Comparison of ENCODE assay signal across 1 cellular context in the genomic region with DNA sequence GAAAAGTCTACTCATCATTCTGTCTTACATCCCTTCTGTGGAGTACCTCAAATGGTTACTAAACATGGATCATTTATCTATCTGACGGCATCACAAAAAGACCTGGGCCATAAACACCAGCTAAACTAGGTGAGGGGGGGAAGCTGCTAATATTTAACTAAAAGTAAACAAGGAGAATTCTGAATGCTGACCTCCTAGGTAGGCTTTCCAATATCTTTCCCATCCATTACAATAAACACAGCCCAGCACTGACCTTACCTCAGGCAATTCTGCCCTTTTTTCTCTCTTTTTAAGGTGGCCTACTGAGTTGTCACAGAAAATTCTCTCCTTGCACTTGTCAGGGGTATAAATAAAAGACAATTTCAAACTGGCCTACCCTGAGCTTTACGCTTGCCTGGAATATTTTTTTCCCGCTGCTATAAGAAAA.
TF ChIP-seq lines count a peak whose summit lies in the region.

No MANE protein-coding gene starts in this region.

TF ChIP-seq in HepG2, 621 proteins besides CTCF, POLR2A, EP300 and RAD21 (continued from another document and continues in another):
- TF ChIP-seq, protein P1, sequence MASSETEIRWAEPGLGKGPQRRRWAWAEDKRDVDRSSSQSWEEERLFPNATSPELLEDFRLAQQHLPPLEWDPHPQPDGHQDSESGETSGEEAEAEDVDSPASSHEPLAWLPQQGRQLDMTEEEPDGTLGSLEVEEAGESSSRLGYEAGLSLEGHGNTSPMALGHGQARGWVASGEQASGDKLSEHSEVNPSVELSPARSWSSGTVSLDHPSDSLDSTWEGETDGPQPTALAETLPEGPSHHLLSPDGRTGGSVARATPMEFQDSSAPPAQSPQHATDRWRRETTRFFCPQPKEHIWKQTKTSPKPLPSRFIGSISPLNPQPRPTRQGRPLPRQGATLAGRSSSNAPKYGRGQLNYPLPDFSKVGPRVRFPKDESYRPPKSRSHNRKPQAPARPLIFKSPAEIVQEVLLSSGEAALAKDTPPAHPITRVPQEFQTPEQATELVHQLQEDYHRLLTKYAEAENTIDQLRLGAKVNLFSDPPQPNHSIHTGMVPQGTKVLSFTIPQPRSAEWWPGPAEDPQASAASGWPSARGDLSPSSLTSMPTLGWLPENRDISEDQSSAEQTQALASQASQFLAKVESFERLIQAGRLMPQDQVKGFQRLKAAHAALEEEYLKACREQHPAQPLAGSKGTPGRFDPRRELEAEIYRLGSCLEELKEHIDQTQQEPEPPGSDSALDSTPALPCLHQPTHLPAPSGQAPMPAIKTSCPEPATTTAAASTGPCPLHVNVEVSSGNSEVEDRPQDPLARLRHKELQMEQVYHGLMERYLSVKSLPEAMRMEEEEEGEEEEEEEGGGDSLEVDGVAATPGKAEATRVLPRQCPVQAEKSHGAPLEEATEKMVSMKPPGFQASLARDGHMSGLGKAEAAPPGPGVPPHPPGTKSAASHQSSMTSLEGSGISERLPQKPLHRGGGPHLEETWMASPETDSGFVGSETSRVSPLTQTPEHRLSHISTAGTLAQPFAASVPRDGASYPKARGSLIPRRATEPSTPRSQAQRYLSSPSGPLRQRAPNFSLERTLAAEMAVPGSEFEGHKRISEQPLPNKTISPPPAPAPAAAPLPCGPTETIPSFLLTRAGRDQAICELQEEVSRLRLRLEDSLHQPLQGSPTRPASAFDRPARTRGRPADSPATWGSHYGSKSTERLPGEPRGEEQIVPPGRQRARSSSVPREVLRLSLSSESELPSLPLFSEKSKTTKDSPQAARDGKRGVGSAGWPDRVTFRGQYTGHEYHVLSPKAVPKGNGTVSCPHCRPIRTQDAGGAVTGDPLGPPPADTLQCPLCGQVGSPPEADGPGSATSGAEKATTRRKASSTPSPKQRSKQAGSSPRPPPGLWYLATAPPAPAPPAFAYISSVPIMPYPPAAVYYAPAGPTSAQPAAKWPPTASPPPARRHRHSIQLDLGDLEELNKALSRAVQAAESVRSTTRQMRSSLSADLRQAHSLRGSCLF (CRISPR knock-in tag; IDR thresholded peaks at IDR 0.05; ENCODE audit: borderline replicate concordance): no peak
- TF ChIP-seq, protein P2, sequence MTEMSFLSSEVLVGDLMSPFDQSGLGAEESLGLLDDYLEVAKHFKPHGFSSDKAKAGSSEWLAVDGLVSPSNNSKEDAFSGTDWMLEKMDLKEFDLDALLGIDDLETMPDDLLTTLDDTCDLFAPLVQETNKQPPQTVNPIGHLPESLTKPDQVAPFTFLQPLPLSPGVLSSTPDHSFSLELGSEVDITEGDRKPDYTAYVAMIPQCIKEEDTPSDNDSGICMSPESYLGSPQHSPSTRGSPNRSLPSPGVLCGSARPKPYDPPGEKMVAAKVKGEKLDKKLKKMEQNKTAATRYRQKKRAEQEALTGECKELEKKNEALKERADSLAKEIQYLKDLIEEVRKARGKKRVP (CRISPR knock-in tag; IDR thresholded peaks at IDR 0.05): no peak
- TF ChIP-seq ZNF772 (CRISPR knock-in tag; IDR thresholded peaks at IDR 0.05): no peak
- no peak for TF ChIP-seq ZNF577 (CRISPR knock-in tag; IDR thresholded peaks at IDR 0.05; ENCODE audit: borderline replicate concordance, low read depth)
- TF ChIP-seq RCOR2 (CRISPR knock-in tag; IDR thresholded peaks at IDR 0.05): no peak
- TF ChIP-seq CENPX (CRISPR knock-in tag; IDR thresholded peaks at IDR 0.05): no peak
- TF ChIP-seq ZNF672 (CRISPR knock-in tag; IDR thresholded peaks at IDR 0.05): no peak
- TF ChIP-seq, protein P3, sequence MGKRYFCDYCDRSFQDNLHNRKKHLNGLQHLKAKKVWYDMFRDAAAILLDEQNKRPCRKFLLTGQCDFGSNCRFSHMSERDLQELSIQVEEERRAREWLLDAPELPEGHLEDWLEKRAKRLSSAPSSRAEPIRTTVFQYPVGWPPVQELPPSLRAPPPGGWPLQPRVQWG (CRISPR knock-in tag; IDR thresholded peaks at IDR 0.05; ENCODE audit: borderline replicate concordance, low read depth): no peak
- TF ChIP-seq, protein P4, sequence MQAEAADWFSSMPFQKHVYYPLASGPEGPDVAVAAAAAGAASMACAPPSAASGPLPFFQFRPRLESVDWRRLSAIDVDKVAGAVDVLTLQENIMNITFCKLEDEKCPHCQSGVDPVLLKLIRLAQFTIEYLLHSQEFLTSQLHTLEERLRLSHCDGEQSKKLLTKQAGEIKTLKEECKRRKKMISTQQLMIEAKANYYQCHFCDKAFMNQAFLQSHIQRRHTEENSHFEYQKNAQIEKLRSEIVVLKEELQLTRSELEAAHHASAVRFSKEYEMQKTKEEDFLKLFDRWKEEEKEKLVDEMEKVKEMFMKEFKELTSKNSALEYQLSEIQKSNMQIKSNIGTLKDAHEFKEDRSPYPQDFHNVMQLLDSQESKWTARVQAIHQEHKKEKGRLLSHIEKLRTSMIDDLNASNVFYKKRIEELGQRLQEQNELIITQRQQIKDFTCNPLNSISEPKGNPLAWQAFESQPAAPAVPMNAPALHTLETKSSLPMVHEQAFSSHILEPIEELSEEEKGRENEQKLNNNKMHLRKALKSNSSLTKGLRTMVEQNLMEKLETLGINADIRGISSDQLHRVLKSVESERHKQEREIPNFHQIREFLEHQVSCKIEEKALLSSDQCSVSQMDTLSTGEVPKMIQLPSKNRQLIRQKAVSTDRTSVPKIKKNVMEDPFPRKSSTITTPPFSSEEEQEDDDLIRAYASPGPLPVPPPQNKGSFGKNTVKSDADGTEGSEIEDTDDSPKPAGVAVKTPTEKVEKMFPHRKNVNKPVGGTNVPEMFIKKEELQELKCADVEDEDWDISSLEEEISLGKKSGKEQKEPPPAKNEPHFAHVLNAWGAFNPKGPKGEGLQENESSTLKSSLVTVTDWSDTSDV (CRISPR knock-in tag; IDR thresholded peaks at IDR 0.05): no peak
- TF ChIP-seq NR2C2 (CRISPR knock-in tag; IDR thresholded peaks at IDR 0.05; ENCODE audit: borderline replicate concordance): no peak; the same call in 1 of the 2 replicates
- no peak for TF ChIP-seq CBX5 (CRISPR knock-in tag; IDR thresholded peaks at IDR 0.05; ENCODE audit: borderline replicate concordance)
- TF ChIP-seq GZF1 (CRISPR knock-in tag; IDR thresholded peaks at IDR 0.05): no peak
- TF ChIP-seq, protein P5, sequence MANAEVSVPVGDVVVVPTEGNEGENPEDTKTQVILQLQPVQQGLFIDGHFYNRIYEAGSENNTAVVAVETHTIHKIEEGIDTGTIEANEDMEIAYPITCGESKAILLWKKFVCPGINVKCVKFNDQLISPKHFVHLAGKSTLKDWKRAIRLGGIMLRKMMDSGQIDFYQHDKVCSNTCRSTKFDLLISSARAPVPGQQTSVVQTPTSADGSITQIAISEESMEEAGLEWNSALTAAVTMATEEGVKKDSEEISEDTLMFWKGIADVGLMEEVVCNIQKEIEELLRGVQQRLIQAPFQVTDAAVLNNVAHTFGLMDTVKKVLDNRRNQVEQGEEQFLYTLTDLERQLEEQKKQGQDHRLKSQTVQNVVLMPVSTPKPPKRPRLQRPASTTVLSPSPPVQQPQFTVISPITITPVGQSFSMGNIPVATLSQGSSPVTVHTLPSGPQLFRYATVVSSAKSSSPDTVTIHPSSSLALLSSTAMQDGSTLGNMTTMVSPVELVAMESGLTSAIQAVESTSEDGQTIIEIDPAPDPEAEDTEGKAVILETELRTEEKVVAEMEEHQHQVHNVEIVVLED (CRISPR knock-in tag; IDR thresholded peaks at IDR 0.05; ENCODE audit: borderline replicate concordance): no peak
- no peak for TF ChIP-seq AHR (CRISPR knock-in tag; IDR thresholded peaks at IDR 0.05)
- no peak for TF ChIP-seq ETV6 (CRISPR knock-in tag; conservative IDR thresholded peaks at IDR 0.05)
- TF ChIP-seq, protein P6, sequence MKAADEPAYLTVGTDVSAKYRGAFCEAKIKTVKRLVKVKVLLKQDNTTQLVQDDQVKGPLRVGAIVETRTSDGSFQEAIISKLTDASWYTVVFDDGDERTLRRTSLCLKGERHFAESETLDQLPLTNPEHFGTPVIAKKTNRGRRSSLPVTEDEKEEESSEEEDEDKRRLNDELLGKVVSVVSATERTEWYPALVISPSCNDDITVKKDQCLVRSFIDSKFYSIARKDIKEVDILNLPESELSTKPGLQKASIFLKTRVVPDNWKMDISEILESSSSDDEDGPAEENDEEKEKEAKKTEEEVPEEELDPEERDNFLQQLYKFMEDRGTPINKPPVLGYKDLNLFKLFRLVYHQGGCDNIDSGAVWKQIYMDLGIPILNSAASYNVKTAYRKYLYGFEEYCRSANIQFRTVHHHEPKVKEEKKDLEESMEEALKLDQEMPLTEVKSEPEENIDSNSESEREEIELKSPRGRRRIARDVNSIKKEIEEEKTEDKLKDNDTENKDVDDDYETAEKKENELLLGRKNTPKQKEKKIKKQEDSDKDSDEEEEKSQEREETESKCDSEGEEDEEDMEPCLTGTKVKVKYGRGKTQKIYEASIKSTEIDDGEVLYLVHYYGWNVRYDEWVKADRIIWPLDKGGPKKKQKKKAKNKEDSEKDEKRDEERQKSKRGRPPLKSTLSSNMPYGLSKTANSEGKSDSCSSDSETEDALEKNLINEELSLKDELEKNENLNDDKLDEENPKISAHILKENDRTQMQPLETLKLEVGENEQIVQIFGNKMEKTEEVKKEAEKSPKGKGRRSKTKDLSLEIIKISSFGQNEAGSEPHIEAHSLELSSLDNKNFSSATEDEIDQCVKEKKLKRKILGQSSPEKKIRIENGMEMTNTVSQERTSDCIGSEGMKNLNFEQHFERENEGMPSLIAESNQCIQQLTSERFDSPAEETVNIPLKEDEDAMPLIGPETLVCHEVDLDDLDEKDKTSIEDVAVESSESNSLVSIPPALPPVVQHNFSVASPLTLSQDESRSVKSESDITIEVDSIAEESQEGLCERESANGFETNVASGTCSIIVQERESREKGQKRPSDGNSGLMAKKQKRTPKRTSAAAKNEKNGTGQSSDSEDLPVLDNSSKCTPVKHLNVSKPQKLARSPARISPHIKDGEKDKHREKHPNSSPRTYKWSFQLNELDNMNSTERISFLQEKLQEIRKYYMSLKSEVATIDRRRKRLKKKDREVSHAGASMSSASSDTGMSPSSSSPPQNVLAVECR (CRISPR knock-in tag; IDR thresholded peaks at IDR 0.05; ENCODE audit: borderline replicate concordance): peak; percentile 15; the same call in 1 of the 2 replicates
- TF ChIP-seq ZMYM2 (CRISPR knock-in tag; IDR thresholded peaks at IDR 0.05): no peak
- TF ChIP-seq CREB1 (IDR thresholded peaks at IDR 0.05): no peak
- no peak; the same call in none of the 2 replicates for TF ChIP-seq CREB1 (CRISPR knock-in tag; IDR thresholded peaks at IDR 0.05)
- TF ChIP-seq, protein P7, sequence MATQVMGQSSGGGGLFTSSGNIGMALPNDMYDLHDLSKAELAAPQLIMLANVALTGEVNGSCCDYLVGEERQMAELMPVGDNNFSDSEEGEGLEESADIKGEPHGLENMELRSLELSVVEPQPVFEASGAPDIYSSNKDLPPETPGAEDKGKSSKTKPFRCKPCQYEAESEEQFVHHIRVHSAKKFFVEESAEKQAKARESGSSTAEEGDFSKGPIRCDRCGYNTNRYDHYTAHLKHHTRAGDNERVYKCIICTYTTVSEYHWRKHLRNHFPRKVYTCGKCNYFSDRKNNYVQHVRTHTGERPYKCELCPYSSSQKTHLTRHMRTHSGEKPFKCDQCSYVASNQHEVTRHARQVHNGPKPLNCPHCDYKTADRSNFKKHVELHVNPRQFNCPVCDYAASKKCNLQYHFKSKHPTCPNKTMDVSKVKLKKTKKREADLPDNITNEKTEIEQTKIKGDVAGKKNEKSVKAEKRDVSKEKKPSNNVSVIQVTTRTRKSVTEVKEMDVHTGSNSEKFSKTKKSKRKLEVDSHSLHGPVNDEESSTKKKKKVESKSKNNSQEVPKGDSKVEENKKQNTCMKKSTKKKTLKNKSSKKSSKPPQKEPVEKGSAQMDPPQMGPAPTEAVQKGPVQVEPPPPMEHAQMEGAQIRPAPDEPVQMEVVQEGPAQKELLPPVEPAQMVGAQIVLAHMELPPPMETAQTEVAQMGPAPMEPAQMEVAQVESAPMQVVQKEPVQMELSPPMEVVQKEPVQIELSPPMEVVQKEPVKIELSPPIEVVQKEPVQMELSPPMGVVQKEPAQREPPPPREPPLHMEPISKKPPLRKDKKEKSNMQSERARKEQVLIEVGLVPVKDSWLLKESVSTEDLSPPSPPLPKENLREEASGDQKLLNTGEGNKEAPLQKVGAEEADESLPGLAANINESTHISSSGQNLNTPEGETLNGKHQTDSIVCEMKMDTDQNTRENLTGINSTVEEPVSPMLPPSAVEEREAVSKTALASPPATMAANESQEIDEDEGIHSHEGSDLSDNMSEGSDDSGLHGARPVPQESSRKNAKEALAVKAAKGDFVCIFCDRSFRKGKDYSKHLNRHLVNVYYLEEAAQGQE (IDR thresholded peaks at IDR 0.05; ENCODE audit: borderline replicate concordance in 1 of 2, low read depth in 1 of 2, low read length in 2 of 2): peak in 1 of 2 experiments; percentile 71; a peak in 2 of 4 replicates
- no peak for TF ChIP-seq CBX2 (IDR thresholded peaks at IDR 0.05; ENCODE audit: low read depth, low read length)
- no peak for TF ChIP-seq CBX2 (CRISPR knock-in tag; IDR thresholded peaks at IDR 0.05; ENCODE audit: low read depth)
- peak; percentile 73; the same call in 1 of the 2 replicates for TF ChIP-seq ZFP1 (CRISPR knock-in tag; IDR thresholded peaks at IDR 0.05)
- no peak for TF ChIP-seq ZSCAN20 (CRISPR knock-in tag; IDR thresholded peaks at IDR 0.05; ENCODE audit: borderline replicate concordance)
- TF ChIP-seq ARNTL (CRISPR knock-in tag; IDR thresholded peaks at IDR 0.05): no peak
- TF ChIP-seq ZNF234 (CRISPR knock-in tag; conservative IDR thresholded peaks at IDR 0.05): no peak
- TF ChIP-seq ZNF205 (CRISPR knock-in tag; IDR thresholded peaks at IDR 0.05): no peak
- no peak for TF ChIP-seq TSC22D2 (CRISPR knock-in tag; IDR thresholded peaks at IDR 0.05; ENCODE audit: borderline replicate concordance)
- no peak for TF ChIP-seq ZNF253 (CRISPR knock-in tag; IDR thresholded peaks at IDR 0.05; ENCODE audit: borderline replicate concordance)
- TF ChIP-seq, protein P8, sequence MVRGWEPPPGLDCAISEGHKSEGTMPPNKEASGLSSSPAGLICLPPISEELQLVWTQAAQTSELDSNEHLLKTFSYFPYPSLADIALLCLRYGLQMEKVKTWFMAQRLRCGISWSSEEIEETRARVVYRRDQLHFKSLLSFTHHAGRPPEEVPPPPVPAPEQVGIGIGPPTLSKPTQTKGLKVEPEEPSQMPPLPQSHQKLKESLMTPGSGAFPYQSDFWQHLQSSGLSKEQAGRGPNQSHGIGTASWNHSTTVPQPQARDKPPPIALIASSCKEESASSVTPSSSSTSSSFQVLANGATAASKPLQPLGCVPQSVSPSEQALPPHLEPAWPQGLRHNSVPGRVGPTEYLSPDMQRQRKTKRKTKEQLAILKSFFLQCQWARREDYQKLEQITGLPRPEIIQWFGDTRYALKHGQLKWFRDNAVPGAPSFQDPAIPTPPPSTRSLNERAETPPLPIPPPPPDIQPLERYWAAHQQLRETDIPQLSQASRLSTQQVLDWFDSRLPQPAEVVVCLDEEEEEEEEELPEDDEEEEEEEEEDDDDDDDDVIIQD (CRISPR knock-in tag; IDR thresholded peaks at IDR 0.05; ENCODE audit: low read depth): peak; percentile 43; the same call in 1 of the 2 replicates
- TF ChIP-seq ZNF724P (CRISPR knock-in tag; IDR thresholded peaks at IDR 0.05; ENCODE audit: borderline replicate concordance): no peak
- TF ChIP-seq ZNF558 (CRISPR knock-in tag; IDR thresholded peaks at IDR 0.05; ENCODE audit: borderline replicate concordance): no peak
- no peak for TF ChIP-seq GABPA (IDR thresholded peaks at IDR 0.05; ENCODE audit: low read depth, low read length)
- peak; percentile 38; the same call in 1 of the 2 replicates for TF ChIP-seq GABPA (CRISPR knock-in tag; IDR thresholded peaks at IDR 0.05; ENCODE audit: low read depth)
- TF ChIP-seq DMAP1 (CRISPR knock-in tag; IDR thresholded peaks at IDR 0.05): peak; percentile 14; the same call in 1 of the 2 replicates
- 0 out of 2 replicates have a peak, but pooled peaks have one; percentile 11 for TF ChIP-seq ZSCAN9 (CRISPR knock-in tag; IDR thresholded peaks at IDR 0.05; ENCODE audit: borderline replicate concordance)
- TF ChIP-seq BHLHE40 (IDR thresholded peaks at IDR 0.05; ENCODE audit: low read length): no peak
- no peak for TF ChIP-seq TGIF2 (CRISPR knock-in tag; IDR thresholded peaks at IDR 0.05)
- TF ChIP-seq, protein P9, sequence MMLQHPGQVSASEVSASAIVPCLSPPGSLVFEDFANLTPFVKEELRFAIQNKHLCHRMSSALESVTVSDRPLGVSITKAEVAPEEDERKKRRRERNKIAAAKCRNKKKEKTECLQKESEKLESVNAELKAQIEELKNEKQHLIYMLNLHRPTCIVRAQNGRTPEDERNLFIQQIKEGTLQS (CRISPR knock-in tag; IDR thresholded peaks at IDR 0.05): no peak
